ENCODE assay signal across 25 cellular contexts in the genomic region with DNA sequence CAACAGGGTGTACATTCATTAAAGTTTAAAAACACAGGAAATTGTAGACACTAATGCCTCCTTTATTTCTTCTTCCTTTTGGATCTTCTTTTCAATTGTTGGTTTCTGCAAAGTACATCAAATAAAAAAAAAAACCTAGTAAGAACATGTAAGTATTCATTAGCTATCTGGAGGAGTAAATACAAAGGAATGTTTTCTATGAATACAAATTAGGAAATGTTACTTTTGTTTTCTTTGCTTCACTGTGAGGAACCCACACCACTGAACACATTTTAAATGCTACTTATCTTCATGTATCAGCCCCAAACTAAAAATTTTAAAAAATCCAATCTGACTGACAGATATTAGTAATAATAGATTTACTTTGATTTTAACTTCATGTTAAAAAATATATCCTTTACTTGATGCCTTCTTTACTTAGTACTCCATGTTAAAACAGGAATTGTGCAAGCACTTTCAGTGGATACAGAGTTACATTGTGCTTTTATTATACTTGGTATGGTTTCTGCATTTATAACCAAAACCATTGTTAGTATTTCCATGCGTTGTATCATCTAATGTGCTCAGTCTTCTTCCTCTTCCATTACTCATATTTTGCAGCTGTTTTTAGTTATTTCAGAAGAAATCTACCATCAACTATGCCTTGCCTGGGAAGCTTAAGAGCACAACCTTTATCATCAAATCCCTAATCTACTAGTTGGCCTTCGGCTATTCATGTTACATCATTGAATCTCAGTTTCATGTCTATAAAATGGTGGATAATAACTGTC.
A peak's percentile ranks its signal among the peaks of the same experiment; 100 is the strongest.
DNase-seq lines count a peak whose midpoint lies in the region; ATAC-seq and TF ChIP-seq lines count a peak whose summit lies in the region.
"Had no signal": no experiment of that assay in that cellular context is flagged by ENCODE, and none has a peak within 500 bp of the region (broad histone marks: within the 10 kb centered on the region; RNA-seq: fewer than 3 reads in every experiment).

No MANE protein-coding gene starts in this region.

- DNase-seq in AG10803 (ENCODE audit: low read depth) (peak; percentile 77), IMR-90 (peak; percentile 72), fibroblast of lung (ENCODE audit: low read depth in 2 of 2) (peak; percentile 47 to 53), renal cortical epithelial cell (ENCODE audit: low read depth) (peak; percentile 77), sciatic nerve (ENCODE audit: low spot score) (no peak), OCI-M2 (lab: John Stamatoyannopoulos, UW; ENCODE audit: unreplicated experiment) (no peak)
- no peak for DNase-seq in activated CD4-positive, CD25-positive, alpha-beta regulatory T cell treated with anti-CD3 and anti-CD28 coated beads, Interleukin-2, amount 50 U/mL, for 72 hours
- DNase-seq: activated CD4-positive, alpha-beta T cell treated with anti-CD3 and anti-CD28 coated beads for 36 hours; activated CD8-positive, alpha-beta memory T cell treated with anti-CD3 and anti-CD28 coated beads for 24 hours; activated naive CD4-positive, alpha-beta T cell treated with Interleukin-2 at 50 U/mL for 16 hours; activated T-cell treated with anti-CD3 and anti-CD28 coated beads, Interleukin-2, amount 50 U/mL, for 4 hours; amniotic stem cell; central memory CD4-positive, alpha-beta T cell; DND-41; dorsolateral prefrontal cortex; left colon; naive thymus-derived CD8-positive, alpha-beta T cell; NCI-H1436; NCI-H510A treated with DMSO at 0.1 percent for 48 hours; ovary; right cardiac atrium; substantia nigra; T-helper 1 cell had no signal

- no peaks in the 10 kb centered on the region for H3K79me2 ChIP-seq in fibroblast of lung (ENCODE audit: control insufficient read depth, insufficient read depth, low read length)

- POLR2A ChIA-PET in IMR-90 (lab: Charles Lee; ENCODE audit: unreplicated experiment) = no interaction called here

- H3K14ac ChIP-seq in IMR-90 (replicated peaks; ENCODE audit: low read depth, low read length) = no peak overlapping the region

- no peak overlapping the region for H2AFZ ChIP-seq in IMR-90 (replicated peaks; ENCODE audit: low read length, poor library complexity)
- H2AFZ ChIP-seq in fibroblast of lung (ENCODE audit: low read length) = no peak overlapping the region
- H2AFZ ChIP-seq: GM23338 had no signal

- H3K4me2 ChIP-seq in IMR-90 (ENCODE audit: low read depth, low read length) (0 out of 2 replicates have a peak overlapping the region, but pooled peaks have one; percentile 21), fibroblast of lung (ENCODE audit: extremely low read depth, insufficient read depth, low read length) (no peak overlapping the region)
- H3K4me2 ChIP-seq: GM23338 had no signal

- no peak overlapping the region for H2AK9ac ChIP-seq in IMR-90 (replicated peaks; ENCODE audit: low read depth, low read length, poor library complexity)

- H3K4me3 ChIP-seq in AG10803 (ENCODE audit: low read length) = no peak overlapping the region
- no peak overlapping the region for H3K4me3 ChIP-seq in IMR-90 (ENCODE audit: insufficient read depth, low read depth, low read length)
- H3K4me3 ChIP-seq in fibroblast of lung (replicated peaks in 1 of 4; ENCODE audit: control extremely low read depth in 1 of 4, insufficient read depth in 1 of 4, low read depth in 3 of 4, low read length in 4 of 4) = no peak overlapping the region
- H3K4me3 ChIP-seq: dorsolateral prefrontal cortex, GM23338, ovary had no signal

- dilution Hi-C loops in IMR-90 (cut with HindIII; ENCODE audit: low sequenced_read_pairs, unreplicated experiment) = no loop called here

- intact Hi-C loops in IMR-90 (cut with micrococcal nuclease) (no loop called here), sciatic nerve (cut with DNase I) (loop anchor here (5.0 kb wide), 1 partner anchor 735 kb away; no protein-coding TSS in a partner anchor)

- H3K56ac ChIP-seq in IMR-90 (ENCODE audit: extremely low read depth, insufficient read depth, low read length) = no peak overlapping the region

- H2BK5ac ChIP-seq in IMR-90 (ENCODE audit: low read depth, low read length, poor library complexity, severe bottlenecking) = peak overlapping the region; percentile 45

- no TSS peak for BruUV-seq in IMR-90 (replicated peaks; lab: Mats Ljungman, UMichigan)

- H3K9me3 ChIP-seq in IMR-90 (ENCODE audit: control insufficient read depth, insufficient read depth, low read length) (no peaks in the 10 kb centered on the region), fibroblast of lung (ENCODE audit: control insufficient read depth, insufficient read depth, low read depth, low read length) (no peaks in the 10 kb centered on the region)
- H3K9me3 ChIP-seq: ovary had no signal

- H3K9me1 ChIP-seq in IMR-90 (ENCODE audit: insufficient read depth, low read length) = no peaks in the 10 kb centered on the region

- H3K9ac ChIP-seq in IMR-90 (ENCODE audit: low read depth, low read length) (no peak overlapping the region), fibroblast of lung (ENCODE audit: insufficient read depth, low read length) (no peak overlapping the region)

- no peak overlapping the region; the same call in 1 of the 2 replicates for H3K18ac ChIP-seq in IMR-90 (ENCODE audit: low read depth, low read length)

- H3K4ac ChIP-seq in IMR-90 (ENCODE audit: low read depth, low read length) = no peak overlapping the region

- H3K27ac ChIP-seq in IMR-90 (ENCODE audit: insufficient read depth, low read length) = no peak overlapping the region
- no peak overlapping the region for H3K27ac ChIP-seq in fibroblast of lung (ENCODE audit: insufficient read depth, low read length)
- H3K27ac ChIP-seq: dorsolateral prefrontal cortex, ovary had no signal

- no peaks in the 10 kb centered on the region for H4K20me1 ChIP-seq in IMR-90 (ENCODE audit: insufficient read depth, low read length)
- H4K20me1 ChIP-seq in fibroblast of lung (ENCODE audit: control insufficient read depth, extremely low read depth, insufficient read depth, low read length) = no peaks in the 10 kb centered on the region

- no peak for TF ChIP-seq POLR2A in IMR-90 (IDR thresholded peaks at IDR 0.05; ENCODE audit: low read depth, low read length)

- H3K4me1 ChIP-seq in IMR-90 (ENCODE audit: control insufficient read depth, insufficient read depth, low read length) = no peaks in the 10 kb centered on the region; the same call in 1 of the 2 replicates
- H3K4me1 ChIP-seq in fibroblast of lung (ENCODE audit: control insufficient read depth, extremely low read depth, insufficient read depth, low read length) = no peaks in the 10 kb centered on the region

- H4K5ac ChIP-seq in IMR-90 (ENCODE audit: low read depth, low read length) = no peak overlapping the region

- H3K36me3 ChIP-seq in IMR-90 (ENCODE audit: control insufficient read depth, insufficient read depth, low read length) (no peaks in the 10 kb centered on the region), fibroblast of lung (ENCODE audit: control insufficient read depth, insufficient read depth, low read length) (no peaks in the 10 kb centered on the region)
- H3K36me3 ChIP-seq: ovary had no signal

- CTCF ChIA-PET in IMR-90 (lab: Yijun Ruan, JAX) = interaction anchor here (0.6 kb wide), 1 partner anchor 30 kb away, joined by 3 read pairs; no protein-coding TSS in a partner anchor

- no peak overlapping the region; a peak in 1 of 4 replicates for H4K8ac ChIP-seq in IMR-90 (ENCODE audit: low read depth in 2 of 2, low read length in 2 of 2)

- H3K79me1 ChIP-seq in IMR-90 (ENCODE audit: low read depth in 1 of 2, low read length in 2 of 2) = no peaks in the 10 kb centered on the region

- H3K23ac ChIP-seq in IMR-90 (ENCODE audit: low read depth, low read length) = no peak overlapping the region

- TF ChIP-seq CTCF in AG10803 (conservative IDR thresholded peaks at IDR 0.05; ENCODE audit: low read length) (no peak), IMR-90 (conservative IDR thresholded peaks at IDR 0.05; ENCODE audit: low read depth, low read length) (no peak), fibroblast of lung (conservative IDR thresholded peaks at IDR 0.05 in 1 of 2, IDR thresholded peaks at IDR 0.05 in 1 of 2; ENCODE audit: low read depth in 1 of 2, low read length in 2 of 2) (no peak)

- peak; percentile 63 for ATAC-seq in IMR-90 (ENCODE audit: low read depth)
- no peak for ATAC-seq in sciatic nerve
- ATAC-seq: activated CD4-positive, alpha-beta T cell treated with anti-CD3 and anti-CD28 coated beads for 36 hours; activated T-cell treated with anti-CD3 and anti-CD28 coated beads, Interleukin-2, amount 50 U/mL, for 4 hours; GM23338; left colon; naive thymus-derived CD8-positive, alpha-beta T cell; Panc1; right cardiac atrium had no signal

- H3K27me3 ChIP-seq in IMR-90 (ENCODE audit: control insufficient read depth, insufficient read depth, low read length) (no peaks in the 10 kb centered on the region), fibroblast of lung (ENCODE audit: control insufficient read depth, insufficient read depth, low read length) (no peaks in the 10 kb centered on the region)
- H3K27me3 ChIP-seq: dorsolateral prefrontal cortex, ovary had no signal

- H2AK5ac ChIP-seq in IMR-90 (ENCODE audit: low read depth, low read length) = no peak overlapping the region

- in situ Hi-C loops in IMR-90 (cut with MboI; ENCODE audit: low sequenced_read_pairs) = no loop called here

- no peak overlapping the region for H2BK15ac ChIP-seq in IMR-90 (ENCODE audit: low read depth, low read length)

- no CpG with 5 or more reads among the region's 2 CpGs for WGBS in IMR-90 (ENCODE audit: extremely low coverage in 2 of 2, insufficient read length in 1 of 2), 2 experiments

- no peak for TF ChIP-seq RAD21 in IMR-90 (IDR thresholded peaks at IDR 0.05; ENCODE audit: low read length)

- no peak overlapping the region for H2BK120ac ChIP-seq in IMR-90 (ENCODE audit: low read depth, low read length)

- H2BK20ac ChIP-seq in IMR-90 (ENCODE audit: low read depth, low read length) = no peak overlapping the region

- H4K91ac ChIP-seq in IMR-90 (ENCODE audit: insufficient read depth, low read depth, low read length) = no peak overlapping the region

TF ChIP-seq in IMR-90, 13 proteins besides CTCF, POLR2A, EP300 and RAD21:
- TF ChIP-seq MAZ (IDR thresholded peaks at IDR 0.05; ENCODE audit: borderline replicate concordance, low read depth, low read length) = no peak
- TF ChIP-seq FOS (IDR thresholded peaks at IDR 0.05; ENCODE audit: low read depth, low read length) = no peak
- TF ChIP-seq NFE2L2 (IDR thresholded peaks at IDR 0.05; ENCODE audit: low read depth, low read length) = no peak
- no peak for TF ChIP-seq CHD1 (IDR thresholded peaks at IDR 0.05; ENCODE audit: low read depth, low read length)
- peak; percentile 47 for TF ChIP-seq CEBPB (IDR thresholded peaks at IDR 0.05; ENCODE audit: low read depth, low read length)

Comparison
In these comparisons a context has a peak if more than half of its experiments do, and no peak if none do; other contexts are left out.
1. DNase-seq: peak in AG10803 (single experiment), IMR-90 (single experiment), fibroblast of lung (2 of 2) and renal cortical epithelial cell (single experiment); none in sciatic nerve (single experiment), activated CD4-positive, CD25-positive, alpha-beta regulatory T cell treated with anti-CD3 and anti-CD28 coated beads, Interleukin-2, amount 50 U/mL, for 72 hours (single experiment) and OCI-M2 (single experiment).